8 cellular contexts compared by ENCODE assay signal in the genomic region with DNA sequence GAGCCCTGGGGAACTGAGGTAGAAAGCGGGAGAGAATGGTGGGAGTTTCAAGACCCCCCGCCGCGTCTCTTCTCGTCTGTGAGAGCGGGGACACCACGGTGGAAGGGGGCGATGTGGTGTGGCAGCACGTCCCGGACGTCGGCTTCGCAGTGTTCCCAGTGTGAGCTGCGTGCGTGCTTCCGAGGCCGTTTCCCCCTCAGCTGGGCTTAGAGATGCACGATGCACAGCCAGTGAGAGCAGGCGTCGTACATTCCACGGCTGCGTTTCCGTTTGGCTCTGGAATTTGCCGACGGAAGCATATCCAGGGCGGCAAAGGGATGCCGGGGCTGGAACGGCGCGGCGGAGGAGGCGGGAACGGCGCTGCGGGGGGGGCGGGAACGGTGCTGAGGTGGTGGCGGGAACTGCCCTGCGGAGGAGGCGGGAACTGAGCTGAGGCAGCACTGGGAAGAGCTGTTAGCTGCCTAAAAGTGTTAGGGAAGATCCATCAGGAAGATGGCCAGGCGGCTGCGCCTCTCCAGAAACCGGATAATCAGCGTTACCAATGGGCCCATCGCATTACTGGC. TPM values are rescaled to one million over a fixed set of nuclear protein-coding genes. Genes with fewer than 3 reads are reported as not detected.
A peak's percentile ranks its signal among the peaks of the same experiment; 100 is the strongest.
DNase-seq lines count a peak whose midpoint lies in the region; ATAC-seq, FAIRE-seq and TF ChIP-seq lines count a peak whose summit lies in the region.

No MANE protein-coding gene starts in this region.

- POLR2A ChIA-PET in H1 (lab: Charles Lee; ENCODE audit: partially characterized antibody) = no interaction called here

- H3K56ac ChIP-seq in H1 (replicated peaks; ENCODE audit: insufficient read length, low read depth, low read length) = no peak overlapping the region

- H3K36me3 Mint-ChIP-seq in type B pancreatic cell = no peaks in the 10 kb centered on the region

- H3K79me1 ChIP-seq in H1 (ENCODE audit: low read depth, low read length) = no peaks in the 10 kb centered on the region
- no peaks in the 10 kb centered on the region for H3K79me1 ChIP-seq in mesenchymal stem cell (replicated peaks; ENCODE audit: low read length, poor library complexity, severe bottlenecking)

- peak overlapping the region; percentile 11; the same call in 1 of the 2 replicates for H4K8ac ChIP-seq in H1 (ENCODE audit: extremely low read depth, insufficient read depth, low read length)
- H4K8ac ChIP-seq in mesenchymal stem cell (ENCODE audit: low read length) = peak overlapping the region; percentile 95

- H2AFZ ChIP-seq in H1 (ENCODE audit: low read length) (peak overlapping the region; percentile 91; the same call in 1 of the 2 replicates), mesenchymal stem cell (ENCODE audit: low read depth, low read length) (peak overlapping the region; percentile 39)

- H3K9me3 ChIP-seq in H1 (ENCODE audit: insufficient read depth in 2 of 2, low read depth in 1 of 2, low read length in 1 of 2) (peaks cover 20% of the 10 kb centered on the region in 2 experiments), mesenchymal stem cell (ENCODE audit: control insufficient read depth, low read length) (peaks cover 10% of the 10 kb centered on the region)

- H3K23ac ChIP-seq in H1 (ENCODE audit: insufficient read length) (no peak overlapping the region), mesenchymal stem cell (ENCODE audit: low read length in 2 of 2) (no peak overlapping the region)

- H3K9ac ChIP-seq in H1 (replicated peaks in 1 of 4; ENCODE audit: extremely low read depth in 1 of 4, low read depth in 3 of 4, low read length in 3 of 4) (no peak overlapping the region), mesenchymal stem cell (ENCODE audit: low read length) (peak overlapping the region; percentile 86)

- 64% methylated on average over 23 of the region's 45 CpGs; no CpG with 5 or more reads in 1 of the 2 experiments for WGBS in H1 (ENCODE audit: extremely low coverage in 1 of 2, insufficient coverage in 1 of 2, insufficient read length in 1 of 2, insufficient replicate concordance in 2 of 2, low coverage in 1 of 2, low lambda C conversion rate in 2 of 2, missing lambda C conversion rate in 1 of 2), 2 experiments
- WGBS in mesenchymal stem cell = 15% methylated on average over 23 of the region's 45 CpGs

- H3K4ac ChIP-seq in H1 (replicated peaks; ENCODE audit: insufficient read length, low read depth, low read length) (no peak overlapping the region), mesenchymal stem cell (ENCODE audit: low read depth in 1 of 2, low read length in 2 of 2) (peak overlapping the region; percentile 76 to 92)

- no peaks in the 10 kb centered on the region for H3K23me2 ChIP-seq in H1 (ENCODE audit: low read depth, low read length)

- peak overlapping the region; percentile 81 for H3K4me3 Mint-ChIP-seq in type B pancreatic cell

- TF ChIP-seq EP300 in H1 (IDR thresholded peaks at IDR 0.05; ENCODE audit: borderline replicate concordance in 1 of 2, low read depth in 2 of 2, low read length in 2 of 2) = no peak

- H4K91ac ChIP-seq in H1 (replicated peaks; ENCODE audit: insufficient read length, low read length) = no peak overlapping the region
- H4K91ac ChIP-seq in mesenchymal stem cell (ENCODE audit: low read length) = peak overlapping the region; percentile 91

- H3K27ac ChIP-seq in H1 (ENCODE audit: low read depth, low read length) = no peak overlapping the region
- no peak overlapping the region for H3K27ac ChIP-seq in mesenchymal stem cell (ENCODE audit: low read length, poor library complexity, severe bottlenecking)

- no peak for TF ChIP-seq RAD21 in H1 (IDR thresholded peaks at IDR 0.05 in 1 of 2, conservative IDR thresholded peaks at IDR 0.05 in 1 of 2; ENCODE audit: low read depth in 2 of 2, low read length in 2 of 2)

- H2BK15ac ChIP-seq in H1 (ENCODE audit: low read length) (no peak overlapping the region), mesenchymal stem cell (ENCODE audit: low read depth, poor library complexity, severe bottlenecking) (no peak overlapping the region)

- peaks cover 9% of the 10 kb centered on the region for H3K27me3 Mint-ChIP-seq in type B pancreatic cell

- H3K4me1 Mint-ChIP-seq in type B pancreatic cell (ENCODE audit: unreplicated experiment) = peaks cover 34% of the 10 kb centered on the region

- H4K20me1 ChIP-seq in H1 (replicated peaks in 1 of 2; ENCODE audit: control insufficient read depth in 1 of 2, insufficient read depth in 2 of 2, low read length in 2 of 2) = no peaks in the 10 kb centered on the region

- peaks cover 0 to 2% (median 0%) of the 10 kb centered on the region in 4 experiments; a peak in 2 of 8 replicates for H3K36me3 ChIP-seq in H1 (ENCODE audit: control insufficient read depth in 2 of 4, insufficient read depth in 4 of 4, low read length in 3 of 4)
- no peaks in the 10 kb centered on the region for H3K36me3 ChIP-seq in mesenchymal stem cell (ENCODE audit: control insufficient read depth in 1 of 2, insufficient read depth in 2 of 2, low read depth in 1 of 2, low read length in 2 of 2)

- no peak for TF ChIP-seq POLR2A in H1 (IDR thresholded peaks at IDR 0.05; ENCODE audit: control extremely low read depth in 1 of 2, low read depth in 2 of 2, low read length in 2 of 2)

- H3K4me3 ChIP-seq in H1 (ENCODE audit: extremely low read depth in 1 of 4, insufficient read depth in 2 of 4, low read depth in 3 of 4, low read length in 4 of 4) = peak overlapping the region in 2 of 4 experiments; percentile 10 to 40; a peak in 3 of 8 replicates
- peak overlapping the region; percentile 37 to 82 for H3K4me3 ChIP-seq in mesenchymal stem cell (ENCODE audit: insufficient read depth in 1 of 2, low read depth in 1 of 2, low read length in 2 of 2)

- H3K4me2 ChIP-seq in H1 (ENCODE audit: insufficient read depth in 1 of 2, low read depth in 2 of 2, low read length in 2 of 2) (peak overlapping the region; percentile 37 to 66; a peak in 3 of 4 replicates), mesenchymal stem cell (ENCODE audit: low read length, poor library complexity, severe bottlenecking) (no peak overlapping the region)

- TF ChIP-seq CTCF in H1 (IDR thresholded peaks at IDR 0.05; ENCODE audit: control extremely low read depth in 1 of 3, insufficient read depth in 1 of 3, low read depth in 1 of 3, low read length in 3 of 3) (no peak), type B pancreatic cell (conservative IDR thresholded peaks at IDR 0.05) (no peak)

- no peak overlapping the region for H3K14ac ChIP-seq in H1 (ENCODE audit: insufficient read length)
- peak overlapping the region in 1 of 2 experiments; percentile 96 for H3K14ac ChIP-seq in mesenchymal stem cell (ENCODE audit: low read length in 2 of 2)

- no peak for ATAC-seq in GM21528 (IDR thresholded peaks at IDR 0.05; ENCODE audit: low FRiP score, unreplicated experiment)

- H3K27ac Mint-ChIP-seq in type B pancreatic cell = peak overlapping the region; percentile 86

- H3K4me1 ChIP-seq in H1 (replicated peaks in 1 of 4; ENCODE audit: control insufficient read depth in 3 of 4, insufficient read depth in 4 of 4, low read length in 3 of 4) (peaks cover 0 to 8% (median 2%) of the 10 kb centered on the region in 4 experiments; a peak in 3 of 7 replicates), mesenchymal stem cell (ENCODE audit: control insufficient read depth, insufficient read depth, low read depth, low read length) (peaks cover 4% of the 10 kb centered on the region)

- H3K79me2 ChIP-seq in H1 (ENCODE audit: control insufficient read depth in 1 of 2, insufficient read depth in 2 of 2, low read length in 2 of 2) = no peaks in the 10 kb centered on the region

- no peak overlapping the region for H2BK20ac ChIP-seq in H1 (ENCODE audit: low read length)

- peak; percentile 82 for DNase-seq in EL
- DNase-seq in NCI-H2227 (lab: John Stamatoyannopoulos, UW; ENCODE audit: unreplicated experiment) = peak; percentile 69
- DNase-seq in H1 (ENCODE audit: low read depth in 1 of 2, low spot score in 2 of 2) = peak in 1 of 2 experiments; percentile 54
- peak; percentile 93 for DNase-seq in mesenchymal stem cell
- DNase-seq in type B pancreatic cell (ENCODE audit: extremely low spot score, unreplicated experiment) = peak; percentile 81
- DNase-seq in cerebellum (ENCODE audit: low spot score) = no peak
- no peak for DNase-seq in effector CD4-positive, alpha-beta T cell

- H2BK5ac ChIP-seq in H1 (ENCODE audit: low read depth, low read length) (0 out of 2 replicates have a peak overlapping the region, but pooled peaks have one; percentile 35), mesenchymal stem cell (ENCODE audit: low read depth, low read length, poor library complexity, severe bottlenecking) (no peak overlapping the region)

- no peak overlapping the region for H4K5ac ChIP-seq in H1 (ENCODE audit: insufficient read length, low read depth, low read length)

- no peak for FAIRE-seq in H1 (lab: Jason Lieb, UNC)

- peak overlapping the region; percentile 62; the same call in 1 of the 2 replicates for H2BK12ac ChIP-seq in H1 (ENCODE audit: low read depth, low read length)
- peak overlapping the region; percentile 20 to 89 for H2BK12ac ChIP-seq in mesenchymal stem cell (ENCODE audit: low read length in 2 of 2)

- H2AK5ac ChIP-seq in H1 (ENCODE audit: low read depth, low read length) = no peak overlapping the region; the same call in 1 of the 2 replicates
- no peak overlapping the region for H2AK5ac ChIP-seq in mesenchymal stem cell (ENCODE audit: low read length, severe bottlenecking)

- H3K18ac ChIP-seq in H1 (ENCODE audit: extremely low read depth, low read length) = peak overlapping the region; percentile 19; the same call in 1 of the 2 replicates
- peak overlapping the region; percentile 89 to 98 for H3K18ac ChIP-seq in mesenchymal stem cell (ENCODE audit: low read depth in 1 of 2, low read length in 2 of 2)

- H3K9me3 Mint-ChIP-seq in type B pancreatic cell = peaks cover 11% of the 10 kb centered on the region

- CTCF ChIA-PET in H1 (lab: Charles Lee; ENCODE audit: partially characterized antibody) = no interaction called here

- H2BK120ac ChIP-seq in H1 (replicated peaks; ENCODE audit: low read depth, low read length) (no peak overlapping the region), mesenchymal stem cell (ENCODE audit: low read depth, low read length) (peak overlapping the region; percentile 81)

- H3K27me3 ChIP-seq in H1 (replicated peaks in 1 of 4; ENCODE audit: control insufficient read depth in 3 of 4, extremely low read depth in 1 of 4, insufficient read depth in 3 of 4, low read length in 3 of 4) (no peaks in the 10 kb centered on the region; a peak in 1 of 7 replicates), mesenchymal stem cell (ENCODE audit: control insufficient read depth in 1 of 2, insufficient read depth in 1 of 2, low read length in 2 of 2) (no peaks in the 10 kb centered on the region)

RNA-seq across cellular contexts. Expression of gene KIF25, which starts 37.7 kb away (rescaled TPM):
- total RNA-seq in H1 (2021; fragmentation: NEBNext Ultra II Directional; extraction: Animal tissue kit (Norgen Biotek cat#: 25700)) = 2.0 and 2.3 TPM in 2 replicates
- polyA plus RNA-seq in H1 (2011; rRNA removed) = 1.5 and 2.5 TPM in 2 replicates
- 2.2 TPM for polyA plus RNA-seq in H1 (2011; cell fraction: cytosol; rRNA removed)
- polyA plus RNA-seq in H1 (2011; cell fraction: nucleus; rRNA removed) = 4.5 TPM
- polyA plus RNA-seq in H1 (2012, experiment 1 of 2) = 1.4 to 3.0 TPM (median 1.6 TPM) in 4 replicates
- polyA plus RNA-seq in H1 (2012, experiment 2 of 2) = 0.39 TPM
- polyA plus RNA-seq in H1 (2013, experiment 1 of 2) = 0.91 TPM
- polyA plus RNA-seq in H1 (2013, experiment 2 of 2) = 1.2 TPM
- 0.60 and 2.0 TPM in 2 replicates for polyA minus RNA-seq in H1 (2011; rRNA and poly(A)+ RNA removed)
- 1.0 TPM for polyA minus RNA-seq in H1 (2011; cell fraction: cytosol; rRNA and poly(A)+ RNA removed)
- 1.1 TPM for polyA minus RNA-seq in H1 (2011; cell fraction: nucleus; rRNA and poly(A)+ RNA removed)
- 0.40 TPM for polyA plus RNA-seq in mesenchymal stem cell (2013, experiment 1 of 2)
- 0.63 TPM for polyA plus RNA-seq in mesenchymal stem cell (2013, experiment 2 of 2)
- total RNA-seq in type B pancreatic cell (ENCODE audit: low replicate concordance) (not detected in 2 replicates), cerebellum (0.64 TPM)

RNA-seq across cellular contexts. Expression of gene FRMD1, which starts 43.8 kb away (rescaled TPM):
- not detected in 2 replicates for total RNA-seq in H1 (2021; fragmentation: NEBNext Ultra II Directional; extraction: Animal tissue kit (Norgen Biotek cat#: 25700))
- 0.36 and 0.69 TPM in 2 replicates for polyA plus RNA-seq in H1 (2011; rRNA removed)
- 0.34 TPM for polyA plus RNA-seq in H1 (2011; cell fraction: cytosol; rRNA removed)
- 1.5 TPM for polyA plus RNA-seq in H1 (2011; cell fraction: nucleus; rRNA removed)
- polyA plus RNA-seq in H1 (2012, experiment 1 of 2) = 0.21 to 0.45 TPM (median 0.37 TPM) in 4 replicates
- polyA plus RNA-seq in H1 (2012, experiment 2 of 2) = 0.13 TPM
- 0.06 TPM for polyA plus RNA-seq in H1 (2013, experiment 1 of 2)
- polyA plus RNA-seq in H1 (2013, experiment 2 of 2) = 0.07 TPM
- polyA minus RNA-seq in H1 (2011; rRNA and poly(A)+ RNA removed) = 0.22 and 0.24 TPM in 2 replicates
- polyA minus RNA-seq in H1 (2011; cell fraction: cytosol; rRNA and poly(A)+ RNA removed) = not detected
- 0.50 TPM for polyA minus RNA-seq in H1 (2011; cell fraction: nucleus; rRNA and poly(A)+ RNA removed)
- polyA plus RNA-seq in mesenchymal stem cell (2013, experiment 1 of 2) = not detected
- polyA plus RNA-seq in mesenchymal stem cell (2013, experiment 2 of 2) = not detected
- total RNA-seq in type B pancreatic cell (ENCODE audit: low replicate concordance) = 0.17 and 0.33 TPM in 2 replicates
- not detected for total RNA-seq in cerebellum

Comparison
In these comparisons a context has a peak if more than half of its experiments do, and no peak if none do; other contexts are left out.
1. DNase-seq: peak in EL (single experiment), NCI-H2227 (single experiment), mesenchymal stem cell (single experiment) and type B pancreatic cell (single experiment); none in cerebellum (single experiment) and effector CD4-positive, alpha-beta T cell (single experiment).